In genomic region chr5:45648744-45649143, GRCh38 we compare ENCODE assay signal across 37 cellular contexts. TPM values are rescaled to one million over a fixed set of nuclear protein-coding genes. Genes with fewer than 3 reads are reported as not detected.
"Had no signal": no experiment of that assay in that cellular context is flagged by ENCODE, and none has a peak within 500 bp of the region (broad histone marks: within the 10 kb centered on the region; RNA-seq: fewer than 3 reads in every experiment).

No MANE protein-coding gene starts in this region.

- H3K36me3 Mint-ChIP-seq: activated naive CD4-positive, alpha-beta T cell treated with anti-CD3 and anti-CD28 coated beads, Interleukin-2, amount 50 U/mL, for 24 hours; activated naive CD8-positive, alpha-beta T cell treated with anti-CD3 and anti-CD28 coated beads, Interleukin-2, amount 10 ng/mL, durations not matched to agents 7 days and 5 days; T-cell had no signal

- H3K27ac ChIP-seq: ascending aorta, cardiac muscle cell, Peyer's patch, RWPE1, VCaP had no signal

- H3K4me3 ChIP-seq: ascending aorta, cardiac muscle cell, K562, Peyer's patch had no signal

- H3K36me3 ChIP-seq: ascending aorta, cardiac muscle cell, Peyer's patch had no signal

- H3K4me1 Mint-ChIP-seq: activated CD4-positive, alpha-beta memory T cell treated with anti-CD3 and anti-CD28 coated beads, Interleukin-2, amount 10 ng/mL, durations not matched to agents 7 days and 5 days; activated naive CD4-positive, alpha-beta T cell treated with anti-CD3 and anti-CD28 coated beads, Interleukin-2, amount 50 U/mL, for 24 hours; activated naive CD8-positive, alpha-beta T cell treated with anti-CD3 and anti-CD28 coated beads, Interleukin-2, amount 10 ng/mL, durations not matched to agents 7 days and 5 days; central memory CD8-positive, alpha-beta T cell; T-cell had no signal

- H3K4me1 ChIP-seq: ascending aorta, Peyer's patch had no signal

- H3K27me3 Mint-ChIP-seq: activated CD4-positive, alpha-beta memory T cell treated with anti-CD3 and anti-CD28 coated beads, Interleukin-2, amount 10 ng/mL, durations not matched to agents 7 days and 5 days; activated naive CD4-positive, alpha-beta T cell treated with anti-CD3 and anti-CD28 coated beads, Interleukin-2, amount 50 U/mL, for 24 hours; activated naive CD8-positive, alpha-beta T cell treated with anti-CD3 and anti-CD28 coated beads, Interleukin-2, amount 10 ng/mL, durations not matched to agents 7 days and 5 days; central memory CD8-positive, alpha-beta T cell; T-cell had no signal

- H3K9me3 ChIP-seq: ascending aorta, Peyer's patch had no signal

- H3K4me3 Mint-ChIP-seq: activated CD4-positive, alpha-beta memory T cell treated with anti-CD3 and anti-CD28 coated beads, Interleukin-2, amount 10 ng/mL, durations not matched to agents 7 days and 5 days; activated naive CD4-positive, alpha-beta T cell treated with anti-CD3 and anti-CD28 coated beads, Interleukin-2, amount 50 U/mL, for 24 hours; activated naive CD8-positive, alpha-beta T cell treated with anti-CD3 and anti-CD28 coated beads, Interleukin-2, amount 10 ng/mL, durations not matched to agents 7 days and 5 days; central memory CD8-positive, alpha-beta T cell; T-cell had no signal

- DNase-seq: activated CD4-positive, alpha-beta memory T cell treated with anti-CD3 and anti-CD28 coated beads, Interleukin-2, amount 10 ng/mL, durations not matched to agents 7 days and 5 days; activated CD4-positive, alpha-beta T cell treated with anti-CD3 and anti-CD28 coated beads for 1 hour; activated CD4-positive, alpha-beta T cell treated with anti-CD3 and anti-CD28 coated beads for 48 hours; activated CD4-positive, CD25-positive, alpha-beta regulatory T cell; activated gamma-delta T cell; activated naive CD4-positive, alpha-beta T cell treated with Interleukin-2 at 50 U/mL for 16 hours; activated naive CD8-positive, alpha-beta T cell treated with anti-CD3 and anti-CD28 coated beads, Interleukin-2, amount 10 ng/mL, durations not matched to agents 7 days and 5 days; activated T-cell treated with anti-CD3 and anti-CD28 coated beads, Interleukin-2, amount 50 U/mL, for 1 hour; amygdala; NCI-H1092 treated with DMSO at 0.1 percent for 48 hours; NCI-H1417 treated with DMSO at 0.1 percent for 48 hours; NCI-H1930; NCI-H2081 treated with DMSO at 0.1 percent for 48 hours; NCI-H2171 treated with DMSO at 0.1 percent for 48 hours; NCI-H2227 treated with DMSO at 0.1 percent for 48 hours; NCI-H446; NCI-H510A treated with DMSO at 0.1 percent for 48 hours; NCI-H526 treated with DMSO at 0.1 percent for 48 hours; NK-92 treated with Interleukin-12 subunit alpha and Interleukin-12 subunit beta, amount 100 ng/mL, for 24 hours; PC-3; Peyer's patch; SIG-M5; T-cell; T-helper 2 cell; T-helper 9 cell had no signal

- H3K27me3 ChIP-seq: ascending aorta, cardiac muscle cell, Peyer's patch had no signal

- H3K27ac Mint-ChIP-seq: activated CD4-positive, alpha-beta memory T cell treated with anti-CD3 and anti-CD28 coated beads, Interleukin-2, amount 10 ng/mL, durations not matched to agents 7 days and 5 days; activated naive CD4-positive, alpha-beta T cell treated with anti-CD3 and anti-CD28 coated beads, Interleukin-2, amount 50 U/mL, for 24 hours; activated naive CD8-positive, alpha-beta T cell treated with anti-CD3 and anti-CD28 coated beads, Interleukin-2, amount 10 ng/mL, durations not matched to agents 7 days and 5 days; activated T-helper 2 cell treated with anti-CD3 and anti-CD28 coated beads, Interferon-gamma antibody, Interleukin-2, Interleukin-4, amounts not matched to agents 10 μg/mL and 5 μg/mL and 100 μg/mL, durations not matched to agents 14 hours and 24 hours and 36 hours; T-cell had no signal

- ATAC-seq: K562, PC-3, Right ventricle myocardium inferior, SK-N-SH treated with all-trans-retinoic acid at 6 μM for 48 hours, T-cell had no signal

RNA-seq across cellular contexts. Expression of gene HCN1, which starts 47.4 kb away (rescaled TPM):
- total RNA-seq: activated CD4-positive, alpha-beta memory T cell treated with anti-CD3 and anti-CD28 coated beads, Interleukin-2, amount 10 ng/mL, durations not matched to agents 7 days and 5 days; activated CD8-positive, alpha-beta memory T cell treated with anti-CD3 and anti-CD28 coated beads for 36 hours; activated naive CD8-positive, alpha-beta T cell treated with anti-CD3 and anti-CD28 coated beads, Interleukin-2, amount 10 ng/mL, durations not matched to agents 7 days and 5 days; activated T-helper 2 cell treated with anti-CD3 and anti-CD28 coated beads, Interferon-gamma antibody, Interleukin-2, Interleukin-4, amounts not matched to agents 10 μg/mL and 5 μg/mL and 100 μg/mL, durations not matched to agents 14 hours and 24 hours and 36 hours; ascending aorta; K562; M059J; PC-3; Peyer's patch; Right ventricle myocardium inferior; T-cell had no signal
- polyA plus RNA-seq: K562 had no signal
